Comparison of ENCODE assay signal across 8 cellular contexts in genomic region chr5:31383734-31384133, GRCh38.
"Had no signal": no experiment of that assay in that cellular context is flagged by ENCODE, and none has a peak within 500 bp of the region (broad histone marks: within the 10 kb centered on the region; RNA-seq: fewer than 3 reads in every experiment).

No MANE protein-coding gene starts in this region.

- H3K79me2 ChIP-seq: parathyroid adenoma had no signal

- DNase-seq: anterior cingulate cortex, left ventricle myocardium superior, stomach, T-helper 2 cell had no signal

- H3K27ac ChIP-seq: gastroesophageal sphincter, parathyroid adenoma, stomach, thoracic aorta had no signal

- H3K27me3 ChIP-seq: gastroesophageal sphincter had no signal

- ATAC-seq: activated CD4-positive, CD25-positive, alpha-beta regulatory T cell treated with anti-CD3 and anti-CD28 coated beads, Interleukin-2, amount 50 U/mL, for 24 hours; gastroesophageal sphincter; left ventricle myocardium superior had no signal

- H2AFZ ChIP-seq: parathyroid adenoma had no signal

- H3K4me3 ChIP-seq: gastroesophageal sphincter, stomach, thoracic aorta had no signal

- H3K36me3 ChIP-seq: gastroesophageal sphincter, stomach, thoracic aorta had no signal

- H3K9ac ChIP-seq: parathyroid adenoma had no signal

- H3K4me1 ChIP-seq: gastroesophageal sphincter, parathyroid adenoma, stomach had no signal
